18 cellular contexts compared by ENCODE assay signal in genomic region chr11:14026961-14027360, GRCh38.
"Had no signal": no experiment of that assay in that cellular context is flagged by ENCODE, and none has a peak within 500 bp of the region (broad histone marks: within the 10 kb centered on the region; RNA-seq: fewer than 3 reads in every experiment).

No MANE protein-coding gene starts in this region.

- ATAC-seq: activated CD8-positive, alpha-beta memory T cell treated with anti-CD3 and anti-CD28 coated beads, Interleukin-2, amount 10 ng/mL, durations not matched to agents 7 days and 5 days; esophagus mucosa; lower lobe of right lung; naive thymus-derived CD4-positive, alpha-beta T cell had no signal

- H3K9me3 Mint-ChIP-seq: activated naive CD4-positive, alpha-beta T cell treated with anti-CD3 and anti-CD28 coated beads, Interleukin-2, amount 50 U/mL, for 24 hours; activated T-cell treated with anti-CD3 and anti-CD28 coated beads, Interleukin-2, amount 50 U/mL, for 24 hours had no signal

- H3K9me3 ChIP-seq: lower lobe of right lung, thyroid gland, vagina had no signal

- H3K27me3 ChIP-seq: thyroid gland, vagina had no signal

- DNase-seq: activated CD4-positive, alpha-beta T cell treated with anti-CD3 and anti-CD28 coated beads for 1 hour; activated CD4-positive, alpha-beta T cell treated with anti-CD3 and anti-CD28 coated beads, Interleukin-2, amount 50 U/mL, for 48 hours; activated CD8-positive, alpha-beta memory T cell treated with anti-CD3 and anti-CD28 coated beads, Interleukin-2, amount 10 ng/mL, durations not matched to agents 7 days and 5 days; activated effector memory CD4-positive, alpha-beta T cell treated with Interleukin-2 at 50 U/mL for 16 hours; activated T-cell treated with anti-CD3 and anti-CD28 coated beads, Interleukin-2, amount 50 U/mL, for 24 hours; amygdala; foreskin melanocyte; lower lobe of right lung; midbrain; naive thymus-derived CD4-positive, alpha-beta T cell; stimulated activated CD4-positive, alpha-beta T cell treated with anti-CD3 and anti-CD28 coated beads, Interleukin-12 subunit alpha, Interleukin-12 subunit beta, amount 100 ng/mL, for 4 hours; stimulated activated naive CD4-positive, alpha-beta T cell treated with Interleukin-2 at 50 U/mL for 16 hours; T1000; thyroid gland had no signal

- H3K27ac Mint-ChIP-seq: activated CD8-positive, alpha-beta memory T cell treated with anti-CD3 and anti-CD28 coated beads, Interleukin-2, amount 10 ng/mL, durations not matched to agents 7 days and 5 days; activated naive CD4-positive, alpha-beta T cell treated with anti-CD3 and anti-CD28 coated beads, Interleukin-2, amount 50 U/mL, for 24 hours; activated T-cell treated with anti-CD3 and anti-CD28 coated beads, Interleukin-2, amount 50 U/mL, for 24 hours; naive thymus-derived CD4-positive, alpha-beta T cell; progenitor cell of endocrine pancreas had no signal

- H3K36me3 ChIP-seq: lower lobe of right lung, thyroid gland, vagina had no signal

- H3K4me1 Mint-ChIP-seq: activated CD8-positive, alpha-beta memory T cell treated with anti-CD3 and anti-CD28 coated beads, Interleukin-2, amount 10 ng/mL, durations not matched to agents 7 days and 5 days; activated naive CD4-positive, alpha-beta T cell treated with anti-CD3 and anti-CD28 coated beads, Interleukin-2, amount 50 U/mL, for 24 hours had no signal

- H3K4me3 ChIP-seq: lower lobe of right lung, thyroid gland, vagina had no signal

- H3K27ac ChIP-seq: lower lobe of right lung, thyroid gland, vagina had no signal

- H3K4me3 Mint-ChIP-seq: activated CD8-positive, alpha-beta memory T cell treated with anti-CD3 and anti-CD28 coated beads, Interleukin-2, amount 10 ng/mL, durations not matched to agents 7 days and 5 days; activated naive CD4-positive, alpha-beta T cell treated with anti-CD3 and anti-CD28 coated beads, Interleukin-2, amount 50 U/mL, for 24 hours; activated T-cell treated with anti-CD3 and anti-CD28 coated beads, Interleukin-2, amount 50 U/mL, for 24 hours; naive thymus-derived CD4-positive, alpha-beta T cell had no signal

- H3K36me3 Mint-ChIP-seq: activated CD8-positive, alpha-beta memory T cell treated with anti-CD3 and anti-CD28 coated beads, Interleukin-2, amount 10 ng/mL, durations not matched to agents 7 days and 5 days; naive thymus-derived CD4-positive, alpha-beta T cell had no signal
